Comparison of ENCODE assay signal across 30 cellular contexts in the genomic region with DNA sequence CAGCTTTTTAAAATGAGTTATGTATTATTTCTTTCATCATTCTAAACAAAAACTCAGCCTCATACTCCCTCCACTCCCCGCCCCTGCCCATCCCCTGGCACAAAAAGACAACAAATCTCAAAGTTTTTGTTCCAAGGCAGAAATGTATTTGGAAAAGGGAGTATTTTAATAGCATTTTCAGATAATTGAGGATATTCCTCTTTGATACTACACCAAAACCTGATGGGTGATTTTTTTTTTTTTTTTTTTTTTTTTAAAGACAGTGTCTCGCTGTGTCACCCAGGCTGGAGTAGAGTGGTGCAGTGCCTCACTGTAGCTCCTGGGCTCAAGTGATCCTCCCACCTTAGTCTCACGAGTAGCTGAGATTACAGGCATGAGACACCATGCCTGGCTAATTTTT.
"Had no signal": no experiment of that assay in that cellular context is flagged by ENCODE, and none has a peak within 500 bp of the region (broad histone marks: within the 10 kb centered on the region; RNA-seq: fewer than 3 reads in every experiment).

No MANE protein-coding gene starts in this region.

- H3K27me3 ChIP-seq: Peyer's patch, SJCRH30 had no signal

- H3K36me3 ChIP-seq: Peyer's patch had no signal

- H3K9me3 Mint-ChIP-seq: activated CD4-positive, alpha-beta memory T cell treated with anti-CD3 and anti-CD28 coated beads, Interleukin-2, amount 10 ng/mL, durations not matched to agents 7 days and 5 days; activated naive CD4-positive, alpha-beta T cell treated with anti-CD3 and anti-CD28 coated beads, Interleukin-2, amount 10 ng/mL, durations not matched to agents 7 days and 5 days; activated naive CD8-positive, alpha-beta T cell treated with anti-CD3 and anti-CD28 coated beads, Interleukin-2, amount 50 U/mL, for 24 hours had no signal

- DNase-seq: activated CD4-positive, alpha-beta memory T cell treated with anti-CD3 and anti-CD28 coated beads, Interleukin-2, amount 10 ng/mL, durations not matched to agents 7 days and 5 days; activated CD4-positive, alpha-beta T cell treated with anti-CD3 and anti-CD28 coated beads for 4 hours; activated CD4-positive, CD25-positive, alpha-beta regulatory T cell treated with anti-CD3 and anti-CD28 coated beads, Interleukin-2, amount 50 U/mL, for 72 hours; activated CD8-positive, alpha-beta memory T cell treated with anti-CD3 and anti-CD28 coated beads for 24 hours; activated CD8-positive, alpha-beta memory T cell treated with anti-CD3 and anti-CD28 coated beads, Interleukin-2, amount 10 ng/mL, durations not matched to agents 7 days and 5 days; activated CD8-positive, alpha-beta memory T cell treated with anti-CD3 and anti-CD28 coated beads, Interleukin-2, amount 50 U/mL, for 48 hours; activated effector memory CD4-positive, alpha-beta T cell treated with Interleukin-2 at 50 U/mL for 16 hours; activated naive CD4-positive, alpha-beta T cell treated with anti-CD3 and anti-CD28 coated beads, Interleukin-2, amount 10 ng/mL, durations not matched to agents 7 days and 5 days; activated naive CD8-positive, alpha-beta T cell treated with anti-CD3 and anti-CD28 coated beads, Interleukin-2, amount 50 U/mL, for 24 hours; activated T-cell treated with anti-CD3 and anti-CD28 coated beads, Interleukin-2, amount 50 U/mL, for 48 hours; anterior cingulate cortex; caudate nucleus; cerebellar nuclear complex; NCI-H1105; NCI-H1436; NCI-H1694; NCI-H1930; NCI-H2081 treated with DMSO at 0.1 percent for 48 hours; NCI-H345; NCI-H524 treated with DMSO at 0.1 percent for 48 hours; PC-3; Peyer's patch; SHP77; SJCRH30; T1000 had no signal

- H3K27ac Mint-ChIP-seq: activated CD4-positive, alpha-beta memory T cell treated with anti-CD3 and anti-CD28 coated beads, Interleukin-2, amount 10 ng/mL, durations not matched to agents 7 days and 5 days; activated CD8-positive, alpha-beta memory T cell treated with anti-CD3 and anti-CD28 coated beads, Interleukin-2, amount 10 ng/mL, durations not matched to agents 7 days and 5 days; activated naive CD4-positive, alpha-beta T cell treated with anti-CD3 and anti-CD28 coated beads, Interleukin-2, amount 10 ng/mL, durations not matched to agents 7 days and 5 days; activated naive CD8-positive, alpha-beta T cell; activated naive CD8-positive, alpha-beta T cell treated with anti-CD3 and anti-CD28 coated beads, Interleukin-2, amount 50 U/mL, for 24 hours had no signal

- H3K4me3 ChIP-seq: Peyer's patch, SJCRH30, SK-N-MC had no signal

- H3K4me3 Mint-ChIP-seq: activated CD4-positive, alpha-beta memory T cell treated with anti-CD3 and anti-CD28 coated beads, Interleukin-2, amount 10 ng/mL, durations not matched to agents 7 days and 5 days; activated CD8-positive, alpha-beta memory T cell treated with anti-CD3 and anti-CD28 coated beads, Interleukin-2, amount 10 ng/mL, durations not matched to agents 7 days and 5 days; activated naive CD4-positive, alpha-beta T cell treated with anti-CD3 and anti-CD28 coated beads, Interleukin-2, amount 10 ng/mL, durations not matched to agents 7 days and 5 days; activated naive CD8-positive, alpha-beta T cell; activated naive CD8-positive, alpha-beta T cell treated with anti-CD3 and anti-CD28 coated beads, Interleukin-2, amount 50 U/mL, for 24 hours had no signal

- H3K9me3 ChIP-seq: Peyer's patch, SJCRH30 had no signal

- ATAC-seq: activated CD8-positive, alpha-beta memory T cell treated with anti-CD3 and anti-CD28 coated beads, Interleukin-2, amount 10 ng/mL, durations not matched to agents 7 days and 5 days; activated naive CD8-positive, alpha-beta T cell treated with anti-CD3 and anti-CD28 coated beads, Interleukin-2, amount 50 U/mL, for 24 hours; PC-3 had no signal

- H3K27ac ChIP-seq: KMS-11, Peyer's patch, SJCRH30, SK-N-MC, WERI-Rb-1 had no signal

- H3K27me3 Mint-ChIP-seq: activated CD4-positive, alpha-beta memory T cell treated with anti-CD3 and anti-CD28 coated beads, Interleukin-2, amount 10 ng/mL, durations not matched to agents 7 days and 5 days; activated CD8-positive, alpha-beta memory T cell treated with anti-CD3 and anti-CD28 coated beads, Interleukin-2, amount 10 ng/mL, durations not matched to agents 7 days and 5 days; activated naive CD4-positive, alpha-beta T cell treated with anti-CD3 and anti-CD28 coated beads, Interleukin-2, amount 10 ng/mL, durations not matched to agents 7 days and 5 days; activated naive CD8-positive, alpha-beta T cell; activated naive CD8-positive, alpha-beta T cell treated with anti-CD3 and anti-CD28 coated beads, Interleukin-2, amount 50 U/mL, for 24 hours; brain had no signal
